In the genomic region with DNA sequence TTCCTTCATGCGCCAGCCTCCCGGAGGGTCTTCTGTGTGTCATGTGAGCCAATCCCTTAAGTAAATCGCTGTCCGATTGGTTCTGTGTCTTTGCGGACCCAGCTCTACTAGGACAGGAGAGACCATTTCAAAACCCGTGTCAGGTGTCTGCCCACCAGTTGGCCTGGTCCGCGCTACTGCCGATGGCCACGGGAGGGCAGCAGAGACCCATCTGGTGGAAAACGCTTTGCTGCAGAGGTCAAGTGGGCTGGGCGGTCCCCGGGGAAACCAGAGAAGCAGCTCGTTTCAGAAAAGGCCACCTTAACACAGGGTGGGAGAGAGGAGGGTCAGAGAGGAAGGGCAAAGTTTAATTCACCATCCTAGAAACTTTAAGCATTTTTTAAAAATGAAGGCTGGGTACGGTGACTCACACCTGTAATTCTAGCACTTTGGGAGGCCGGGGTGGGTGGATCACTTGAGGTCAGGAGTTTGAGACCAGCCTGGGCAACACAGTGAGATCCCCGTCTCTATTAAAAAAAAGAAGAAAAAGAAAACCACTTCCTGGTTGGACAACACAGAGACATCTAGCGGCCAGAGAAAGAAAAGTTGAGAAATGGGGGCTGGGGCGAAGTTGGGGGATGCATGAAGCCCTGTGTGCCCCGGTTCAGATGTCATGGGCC, we compare ENCODE assay signal across 8 cellular contexts. TPM values are rescaled to one million over a fixed set of nuclear protein-coding genes. Genes with fewer than 3 reads are reported as not detected.
DNase-seq lines count a peak whose midpoint lies in the region; ATAC-seq and TF ChIP-seq lines count a peak whose summit lies in the region.

No MANE protein-coding gene starts in this region.

- intact Hi-C loops in Right ventricle myocardium superior (cut with DNase I) (loop anchor here (5.0 kb wide), 1 partner anchor 132 kb away; no protein-coding TSS in a partner anchor), posterior vena cava (cut with DNase I) (loop anchor here in 1 of 2 donors (5.0 to 10.0 kb wide), 3 partner anchors 57 to 500 kb away; partner anchors contain the start of gene GSE1)

- H3K27me3 Mint-ChIP-seq in activated naive CD8-positive, alpha-beta T cell, result no peaks in the 10 kb centered on the region
- no peaks in the 10 kb centered on the region for H3K27me3 Mint-ChIP-seq in type B pancreatic cell

- ATAC-seq in GM21529 (IDR thresholded peaks at IDR 0.05; ENCODE audit: unreplicated experiment) (peak; percentile 68), Right ventricle myocardium superior (ENCODE audit: poor library complexity) (peak; percentile 96)

- peak overlapping the region; percentile 47 for H3K27ac Mint-ChIP-seq in activated naive CD8-positive, alpha-beta T cell
- peak overlapping the region; percentile 82 for H3K27ac Mint-ChIP-seq in type B pancreatic cell

- DNase-seq in NCI-H1092 treated with DMSO at 0.1 percent for 48 hours (lab: John Stamatoyannopoulos, UW), result peak; percentile 76
- DNase-seq in SW480 (ENCODE audit: low spot score), result peak; percentile 70
- peak; percentile 93 for DNase-seq in Right ventricle myocardium superior
- DNase-seq in posterior vena cava (ENCODE audit: low spot score), result peak; percentile 95
- peak; percentile 94 for DNase-seq in type B pancreatic cell (ENCODE audit: extremely low spot score, unreplicated experiment)

- H3K36me3 Mint-ChIP-seq in activated naive CD8-positive, alpha-beta T cell, result no peaks in the 10 kb centered on the region
- no peaks in the 10 kb centered on the region for H3K36me3 Mint-ChIP-seq in type B pancreatic cell

- peaks cover 8% of the 10 kb centered on the region for H3K4me1 Mint-ChIP-seq in activated naive CD8-positive, alpha-beta T cell (ENCODE audit: low read depth)
- H3K4me1 Mint-ChIP-seq in type B pancreatic cell (ENCODE audit: unreplicated experiment), result peaks cover 29% of the 10 kb centered on the region

- TF ChIP-seq CTCF in C4-2B (conservative IDR thresholded peaks at IDR 0.05), result peak; percentile 99
- TF ChIP-seq CTCF in type B pancreatic cell (conservative IDR thresholded peaks at IDR 0.05), result peak; percentile 96

- peak overlapping the region; percentile 51 for H3K4me3 Mint-ChIP-seq in activated naive CD8-positive, alpha-beta T cell
- peak overlapping the region; percentile 66 for H3K4me3 Mint-ChIP-seq in type B pancreatic cell

- no peak overlapping the region for H3K27ac ChIP-seq in C4-2B

- H3K9me3 Mint-ChIP-seq in activated naive CD8-positive, alpha-beta T cell (ENCODE audit: low read depth), result no peaks in the 10 kb centered on the region
- H3K9me3 Mint-ChIP-seq in type B pancreatic cell, result no peaks in the 10 kb centered on the region

RNA-seq across cellular contexts. Expression of gene CIBAR2, which starts 2.8 kb away (rescaled TPM):
- total RNA-seq in Right ventricle myocardium superior, result not detected
- total RNA-seq in posterior vena cava, result not detected
- 1.3 and 4.9 TPM in 2 replicates for total RNA-seq in type B pancreatic cell (ENCODE audit: low replicate concordance)
